ENCODE assay signal across 14 cellular contexts in the genomic region with DNA sequence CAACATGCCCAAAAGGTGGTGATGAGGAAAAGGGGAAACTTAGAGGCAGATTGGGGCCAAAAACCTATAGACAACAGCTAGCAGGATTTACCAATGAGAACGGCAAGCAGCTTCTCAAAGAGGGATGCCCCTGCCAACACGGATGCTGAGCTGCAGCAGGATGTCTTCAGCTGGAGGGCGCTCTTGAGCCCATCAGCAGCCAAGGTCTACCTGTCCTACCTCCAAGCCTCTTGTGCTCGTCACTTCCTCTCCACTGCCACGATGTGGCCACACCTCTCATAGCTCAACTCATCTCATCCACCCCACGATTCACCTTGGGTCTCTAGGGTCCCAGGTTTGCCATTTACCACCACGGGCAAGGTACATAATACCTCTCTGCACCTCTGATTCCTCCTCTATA. TPM values are rescaled to one million over a fixed set of nuclear protein-coding genes. Genes with fewer than 3 reads are reported as not detected.
DNase-seq lines count a peak whose midpoint lies in the region; ATAC-seq and TF ChIP-seq lines count a peak whose summit lies in the region.
"Had no signal": no experiment of that assay in that cellular context is flagged by ENCODE, and none has a peak within 500 bp of the region (broad histone marks: within the 10 kb centered on the region; RNA-seq: fewer than 3 reads in every experiment).

No MANE protein-coding gene starts in this region.

- 78% methylated on average over 7 of the region's 7 CpGs for WGBS in prostate gland

- no peak overlapping the region for H3K4me2 ChIP-seq in OCI-LY3 (ENCODE audit: low read length)

- no peak overlapping the region for H2AFZ ChIP-seq in OCI-LY3 (ENCODE audit: low read depth, low read length)

- H3K27me3 ChIP-seq in OCI-LY3 (ENCODE audit: low read depth, low read length) (no peaks in the 10 kb centered on the region), prostate gland (replicated peaks; ENCODE audit: insufficient read depth) (no peaks in the 10 kb centered on the region)
- H3K27me3 ChIP-seq: left lung, SJCRH30 had no signal

- intact Hi-C loops in prostate gland (cut with DNase I) = no loop called here

- H3K9ac ChIP-seq in OCI-LY3 (ENCODE audit: low read length) = no peak overlapping the region

- DNase-seq in prostate gland (ENCODE audit: low spot score) (no peak), DMS79 (lab: John Stamatoyannopoulos, UW) (no peak)
- DNase-seq: activated CD4-positive, CD25-positive, alpha-beta regulatory T cell treated with anti-CD3 and anti-CD28 coated beads, Interleukin-2, amount 50 U/mL, for 72 hours; DMS 273 treated with DMSO at 0.1 percent for 48 hours; MV-4-11; NCI-H524 had no signal

- H4K20me1 ChIP-seq in OCI-LY3 (ENCODE audit: insufficient read depth, low read length) = no peaks in the 10 kb centered on the region

- H3K4me3 ChIP-seq in OCI-LY3 (ENCODE audit: low read length) (no peak overlapping the region), prostate gland (no peak overlapping the region)
- H3K4me3 ChIP-seq: left lung, SJCRH30 had no signal

- ATAC-seq in esophagus mucosa = peak; percentile 16
- no peak for ATAC-seq in HG02884 (IDR thresholded peaks at IDR 0.05; ENCODE audit: unreplicated experiment)
- ATAC-seq in activated CD4-positive, CD25-positive, alpha-beta regulatory T cell treated with anti-CD3 and anti-CD28 coated beads, Interleukin-2, amount 50 U/mL, for 24 hours = no peak
- ATAC-seq in GM21737 (IDR thresholded peaks at IDR 0.05; ENCODE audit: unreplicated experiment) = no peak

- H3K36me3 ChIP-seq in OCI-LY3 (replicated peaks; ENCODE audit: low read depth, low read length) = no peaks in the 10 kb centered on the region
- no peaks in the 10 kb centered on the region for H3K36me3 ChIP-seq in prostate gland
- H3K36me3 ChIP-seq: left lung, SJCRH30 had no signal

- no peak for TF ChIP-seq POLR2A in prostate gland (IDR thresholded peaks at IDR 0.05)

- no peak overlapping the region for H3K27ac ChIP-seq in OCI-LY3 (ENCODE audit: low read length)
- peak overlapping the region; percentile 92 to 93 for H3K27ac ChIP-seq in prostate gland
- H3K27ac ChIP-seq: left lung, SJCRH30 had no signal

- no peaks in the 10 kb centered on the region for H3K79me2 ChIP-seq in OCI-LY3 (ENCODE audit: low read length)

- TF ChIP-seq CTCF in GM12874 (IDR thresholded peaks at IDR 0.05; ENCODE audit: insufficient read depth, low read depth, low read length) (0 out of 2 replicates have a peak, but pooled peaks have one; percentile 14), OCI-LY3 (IDR thresholded peaks at IDR 0.05; ENCODE audit: low read depth, low read length) (0 out of 2 replicates have a peak, but pooled peaks have one; percentile 14), prostate gland (IDR thresholded peaks at IDR 0.05) (no peak)

- H3K9me3 ChIP-seq in OCI-LY3 (ENCODE audit: insufficient read depth, low read length) = no peaks in the 10 kb centered on the region
- H3K9me3 ChIP-seq in prostate gland = no peaks in the 10 kb centered on the region
- H3K9me3 ChIP-seq: left lung, SJCRH30 had no signal

- H3K4me1 ChIP-seq in OCI-LY3 (ENCODE audit: low read length) (peaks cover 6% of the 10 kb centered on the region; the same call in 1 of the 2 replicates), prostate gland (replicated peaks) (peaks cover 65% of the 10 kb centered on the region)

RNA-seq across cellular contexts. Expression of a gene that starts 36.5 kb away (rescaled TPM):
- 37.9 TPM for total RNA-seq in esophagus mucosa
- total RNA-seq in prostate gland = 100 to 1,000 TPM in 1 of 2 donors, 10 to 100 TPM in 1; 72.3 to 134 TPM

Comparison
In these comparisons a context has a peak if more than half of its experiments do, and no peak if none do; other contexts are left out.
1. CTCF ChIP-seq: peak in GM12874 (single experiment) and OCI-LY3 (single experiment); none in prostate gland (0 of 4).